Comparison of ENCODE assay signal across 1 cellular context in the genomic region with DNA sequence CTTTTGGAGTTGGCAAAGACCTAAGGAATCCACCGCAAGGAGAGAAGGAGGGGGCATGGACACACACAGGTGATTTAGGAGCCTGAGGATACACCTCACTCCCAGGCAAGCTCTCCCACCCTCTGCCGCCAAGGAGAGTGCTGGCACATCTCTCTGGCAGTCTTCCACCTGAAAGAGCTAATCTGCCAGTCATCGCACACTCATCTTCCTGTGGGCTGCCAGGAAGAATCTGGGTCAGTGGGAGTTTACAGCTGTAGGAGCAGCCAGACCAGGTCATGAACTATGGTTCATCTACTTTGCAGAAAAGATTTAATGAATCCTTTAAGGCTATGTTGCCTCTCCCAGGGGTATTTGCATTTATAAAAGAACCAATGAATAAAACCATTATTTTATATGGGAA.
TF ChIP-seq lines count a peak whose summit lies in the region.

No MANE protein-coding gene starts in this region.

TF ChIP-seq in SK-N-SH, 30 proteins besides CTCF, POLR2A, EP300 and RAD21 (continued from another document):
- peak; percentile 66; the same call in 1 of the 2 replicates for TF ChIP-seq MAX (IDR thresholded peaks at IDR 0.05; ENCODE audit: low read depth)
- TF ChIP-seq NFIC (IDR thresholded peaks at IDR 0.05; ENCODE audit: borderline replicate concordance): peak; percentile 99
- no peak for TF ChIP-seq EZH2phosphoT487 (IDR thresholded peaks at IDR 0.05; ENCODE audit: borderline replicate concordance, low read depth)
- TF ChIP-seq, protein P1, sequence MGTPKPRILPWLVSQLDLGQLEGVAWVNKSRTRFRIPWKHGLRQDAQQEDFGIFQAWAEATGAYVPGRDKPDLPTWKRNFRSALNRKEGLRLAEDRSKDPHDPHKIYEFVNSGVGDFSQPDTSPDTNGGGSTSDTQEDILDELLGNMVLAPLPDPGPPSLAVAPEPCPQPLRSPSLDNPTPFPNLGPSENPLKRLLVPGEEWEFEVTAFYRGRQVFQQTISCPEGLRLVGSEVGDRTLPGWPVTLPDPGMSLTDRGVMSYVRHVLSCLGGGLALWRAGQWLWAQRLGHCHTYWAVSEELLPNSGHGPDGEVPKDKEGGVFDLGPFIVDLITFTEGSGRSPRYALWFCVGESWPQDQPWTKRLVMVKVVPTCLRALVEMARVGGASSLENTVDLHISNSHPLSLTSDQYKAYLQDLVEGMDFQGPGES (IDR thresholded peaks at IDR 0.05; ENCODE audit: low read depth, low read length): no peak
- TF ChIP-seq RXRA (IDR thresholded peaks at IDR 0.05; ENCODE audit: borderline replicate concordance, low read depth): peak; percentile 100
- no peak for TF ChIP-seq NRF1 (IDR thresholded peaks at IDR 0.05; ENCODE audit: low read depth, low read length)
- no peak for TF ChIP-seq SMC3 (IDR thresholded peaks at IDR 0.05; ENCODE audit: low read depth, low read length)
- TF ChIP-seq, protein P2, sequence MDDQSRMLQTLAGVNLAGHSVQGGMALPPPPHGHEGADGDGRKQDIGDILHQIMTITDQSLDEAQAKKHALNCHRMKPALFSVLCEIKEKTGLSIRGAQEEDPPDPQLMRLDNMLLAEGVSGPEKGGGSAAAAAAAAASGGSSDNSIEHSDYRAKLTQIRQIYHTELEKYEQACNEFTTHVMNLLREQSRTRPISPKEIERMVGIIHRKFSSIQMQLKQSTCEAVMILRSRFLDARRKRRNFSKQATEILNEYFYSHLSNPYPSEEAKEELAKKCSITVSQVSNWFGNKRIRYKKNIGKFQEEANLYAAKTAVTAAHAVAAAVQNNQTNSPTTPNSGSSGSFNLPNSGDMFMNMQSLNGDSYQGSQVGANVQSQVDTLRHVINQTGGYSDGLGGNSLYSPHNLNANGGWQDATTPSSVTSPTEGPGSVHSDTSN (IDR thresholded peaks at IDR 0.05): peak; percentile 95
- peak; percentile 97 for TF ChIP-seq JUND (IDR thresholded peaks at IDR 0.05)
- no peak for TF ChIP-seq TAF1 (IDR thresholded peaks at IDR 0.05; ENCODE audit: borderline replicate concordance, low read depth, low read length)
- TF ChIP-seq, protein P3, sequence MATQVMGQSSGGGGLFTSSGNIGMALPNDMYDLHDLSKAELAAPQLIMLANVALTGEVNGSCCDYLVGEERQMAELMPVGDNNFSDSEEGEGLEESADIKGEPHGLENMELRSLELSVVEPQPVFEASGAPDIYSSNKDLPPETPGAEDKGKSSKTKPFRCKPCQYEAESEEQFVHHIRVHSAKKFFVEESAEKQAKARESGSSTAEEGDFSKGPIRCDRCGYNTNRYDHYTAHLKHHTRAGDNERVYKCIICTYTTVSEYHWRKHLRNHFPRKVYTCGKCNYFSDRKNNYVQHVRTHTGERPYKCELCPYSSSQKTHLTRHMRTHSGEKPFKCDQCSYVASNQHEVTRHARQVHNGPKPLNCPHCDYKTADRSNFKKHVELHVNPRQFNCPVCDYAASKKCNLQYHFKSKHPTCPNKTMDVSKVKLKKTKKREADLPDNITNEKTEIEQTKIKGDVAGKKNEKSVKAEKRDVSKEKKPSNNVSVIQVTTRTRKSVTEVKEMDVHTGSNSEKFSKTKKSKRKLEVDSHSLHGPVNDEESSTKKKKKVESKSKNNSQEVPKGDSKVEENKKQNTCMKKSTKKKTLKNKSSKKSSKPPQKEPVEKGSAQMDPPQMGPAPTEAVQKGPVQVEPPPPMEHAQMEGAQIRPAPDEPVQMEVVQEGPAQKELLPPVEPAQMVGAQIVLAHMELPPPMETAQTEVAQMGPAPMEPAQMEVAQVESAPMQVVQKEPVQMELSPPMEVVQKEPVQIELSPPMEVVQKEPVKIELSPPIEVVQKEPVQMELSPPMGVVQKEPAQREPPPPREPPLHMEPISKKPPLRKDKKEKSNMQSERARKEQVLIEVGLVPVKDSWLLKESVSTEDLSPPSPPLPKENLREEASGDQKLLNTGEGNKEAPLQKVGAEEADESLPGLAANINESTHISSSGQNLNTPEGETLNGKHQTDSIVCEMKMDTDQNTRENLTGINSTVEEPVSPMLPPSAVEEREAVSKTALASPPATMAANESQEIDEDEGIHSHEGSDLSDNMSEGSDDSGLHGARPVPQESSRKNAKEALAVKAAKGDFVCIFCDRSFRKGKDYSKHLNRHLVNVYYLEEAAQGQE (IDR thresholded peaks at IDR 0.05; ENCODE audit: low read depth, low read length): peak; percentile 62
- 0 out of 2 replicates have a peak, but pooled peaks have one; percentile 37 for TF ChIP-seq ELF1 (IDR thresholded peaks at IDR 0.05)
- no peak for TF ChIP-seq GATA2 (CRISPR knock-in tag; IDR thresholded peaks at IDR 0.05)
- TF ChIP-seq, protein P4, sequence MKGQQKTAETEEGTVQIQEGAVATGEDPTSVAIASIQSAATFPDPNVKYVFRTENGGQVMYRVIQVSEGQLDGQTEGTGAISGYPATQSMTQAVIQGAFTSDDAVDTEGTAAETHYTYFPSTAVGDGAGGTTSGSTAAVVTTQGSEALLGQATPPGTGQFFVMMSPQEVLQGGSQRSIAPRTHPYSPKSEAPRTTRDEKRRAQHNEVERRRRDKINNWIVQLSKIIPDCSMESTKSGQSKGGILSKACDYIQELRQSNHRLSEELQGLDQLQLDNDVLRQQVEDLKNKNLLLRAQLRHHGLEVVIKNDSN (IDR thresholded peaks at IDR 0.05; ENCODE audit: borderline replicate concordance, low read depth): peak; percentile 20; the same call in 1 of the 2 replicates
- no peak; the same call in 1 of the 2 replicates for TF ChIP-seq RCOR1 (IDR thresholded peaks at IDR 0.05; ENCODE audit: low read length)
- TF ChIP-seq POLR2AphosphoS5 (IDR thresholded peaks at IDR 0.05; ENCODE audit: low read depth, low read length): peak; percentile 78; the same call in 1 of the 2 replicates
- TF ChIP-seq FOSL2 (IDR thresholded peaks at IDR 0.05; ENCODE audit: borderline replicate concordance, low read depth): peak; percentile 96
- peak; percentile 89 for TF ChIP-seq ZBTB33 (IDR thresholded peaks at IDR 0.05; ENCODE audit: borderline replicate concordance, low read depth)
- no peak for TF ChIP-seq CHD2 (IDR thresholded peaks at IDR 0.05; ENCODE audit: low read length, partially characterized antibody)
TF ChIP-seq in SK-N-SH: peak in this region for 16.
